In genomic region chr6:138726066-138727060, GRCh38 we compare ENCODE assay signal across 23 cellular contexts. TPM values are rescaled to one million over a fixed set of nuclear protein-coding genes. Genes with fewer than 3 reads are reported as not detected.
A peak's percentile ranks its signal among the peaks of the same experiment; 100 is the strongest.
DNase-seq lines count a peak whose midpoint lies in the region; ATAC-seq, FAIRE-seq and TF ChIP-seq lines count a peak whose summit lies in the region.
"Had no signal": no experiment of that assay in that cellular context is flagged by ENCODE, and none has a peak within 500 bp of the region (broad histone marks: within the 10 kb centered on the region; RNA-seq: fewer than 3 reads in every experiment).

No MANE protein-coding gene starts in this region.

- POLR2A ChIA-PET in K562 (lab: Yijun Ruan, JAX): no interaction called here

- TF ChIP-seq EP300 in K562 (IDR thresholded peaks at IDR 0.05; ENCODE audit: low read length): no peak

- H3K27me3 ChIP-seq in K562 (ENCODE audit: control insufficient read depth in 2 of 2, insufficient read depth in 2 of 2, low read length in 2 of 2): peaks cover 0 to 5% of the 10 kb centered on the region in 2 experiments; a peak in 2 of 5 replicates

- H3K9me1 ChIP-seq in K562 (ENCODE audit: control insufficient read depth, insufficient read depth, low read length): no peaks in the 10 kb centered on the region

- no peaks in the 10 kb centered on the region for H3K36me3 ChIP-seq in K562 (ENCODE audit: control insufficient read depth, insufficient read depth, low read length)

- intact Hi-C loops in K562 (cut with micrococcal nuclease): no loop called here

- peaks cover 6% of the 10 kb centered on the region for H3K27me3 Mint-ChIP-seq in activated T-cell treated with anti-CD3 and anti-CD28 coated beads, Interleukin-2, amount 50 U/mL, for 72 hours (ENCODE audit: low read depth)
- H3K27me3 Mint-ChIP-seq: B cell had no signal

- no TSS peak for BruUV-seq in K562 (replicated peaks; lab: Mats Ljungman, UMichigan)

- H3K4me3 ChIP-seq in K562: no peak overlapping the region
- no peak overlapping the region for H3K4me3 ChIP-seq in fibroblast of villous mesenchyme (ENCODE audit: low read depth, low read length)

- no peak for DNase-seq in activated T-cell treated with anti-CD3 and anti-CD28 coated beads, Interleukin-2, amount 50 U/mL, for 72 hours
- DNase-seq in activated T-cell treated with anti-CD3 and anti-CD28 coated beads, Interleukin-2, amount 50 U/mL, for 48 hours: no peak
- DNase-seq in K562 (ENCODE audit: extremely low read depth in 1 of 4, low spot score in 3 of 4): no peak
- DNase-seq in fibroblast of villous mesenchyme (ENCODE audit: low read depth): peak; percentile 86
- no peak for DNase-seq in AG08395 (ENCODE audit: low spot score)
- no peak for DNase-seq in DMS114 treated with DMSO at 0.1 percent for 48 hours (lab: John Stamatoyannopoulos, UW; ENCODE audit: unreplicated experiment)
- DNase-seq in MV-4-11 (lab: John Stamatoyannopoulos, UW): no peak
- DNase-seq: 8988T; CD4-positive, CD25-positive, alpha-beta regulatory T cell; COR-L47; DMS 273 treated with DMSO at 0.1 percent for 48 hours; GDM1; H9; KBM-7; NCI-H1092 treated with DMSO at 0.1 percent for 48 hours; NCI-H510A; NCI-H774; OCI-M1; RPMI8226; SHP77 treated with DMSO at 0.1 percent for 48 hours; SK-N-SH had no signal

- FAIRE-seq in K562 (lab: Jason Lieb, UNC): peak; percentile 48

- no peak for TF ChIP-seq POLR2A in K562 (conservative IDR thresholded peaks at IDR 0.05)

- no peaks in the 10 kb centered on the region for H3K4me1 Mint-ChIP-seq in activated T-cell treated with anti-CD3 and anti-CD28 coated beads, Interleukin-2, amount 50 U/mL, for 72 hours (ENCODE audit: low read depth)
- H3K4me1 Mint-ChIP-seq: CD4-positive, CD25-positive, alpha-beta regulatory T cell had no signal

- H3K4me2 ChIP-seq in K562 (ENCODE audit: insufficient read depth, low read length): no peak overlapping the region
- H3K4me2 ChIP-seq: SK-N-SH had no signal

- H3K9me3 ChIP-seq in K562 (replicated peaks; ENCODE audit: control insufficient read depth, insufficient read depth, low read depth, low read length): no peaks in the 10 kb centered on the region
- H3K9me3 ChIP-seq: SK-N-SH had no signal

- CTCF ChIA-PET in K562 (lab: Yijun Ruan, JAX; ENCODE audit: low intra/inter-chr PET ratio): no interaction called here

- H3K4me3 Mint-ChIP-seq in activated T-cell treated with anti-CD3 and anti-CD28 coated beads, Interleukin-2, amount 50 U/mL, for 72 hours: no peak overlapping the region
- H3K4me3 Mint-ChIP-seq: B cell; CD4-positive, CD25-positive, alpha-beta regulatory T cell; H9 had no signal

- H3K27ac ChIP-seq in K562 (ENCODE audit: extremely low read depth, low read depth, low read length): no peak overlapping the region

- TF ChIP-seq CTCF in K562 (IDR thresholded peaks at IDR 0.05 in 2 of 3, conservative IDR thresholded peaks at IDR 0.05 in 1 of 3; ENCODE audit: insufficient read depth in 2 of 3, low read depth in 1 of 3, low read length in 3 of 3): no peak
- no peak for TF ChIP-seq CTCF in fibroblast of villous mesenchyme (IDR thresholded peaks at IDR 0.05; ENCODE audit: insufficient read depth, low read depth, low read length)

- no peaks in the 10 kb centered on the region for H3K79me2 ChIP-seq in K562 (ENCODE audit: control insufficient read depth, insufficient read depth, low read length)

- H2AFZ ChIP-seq in K562 (ENCODE audit: low read depth, low read length): no peak overlapping the region

- no peaks in the 10 kb centered on the region for H3K4me1 ChIP-seq in K562 (replicated peaks in 1 of 2; ENCODE audit: control insufficient read depth in 2 of 2, insufficient read depth in 2 of 2, low read length in 2 of 2)

- no peak overlapping the region for H3K9ac ChIP-seq in K562 (ENCODE audit: insufficient read depth in 1 of 2, low read depth in 2 of 2, low read length in 2 of 2)
- H3K9ac ChIP-seq: SK-N-SH had no signal

- 1% methylated on average over 9 of the region's 9 CpGs for WGBS in K562 (ENCODE audit: insufficient coverage, low coverage, missing lambda C conversion rate)

- no peak for TF ChIP-seq RAD21 in K562 (CRISPR knock-in tag; conservative IDR thresholded peaks at IDR 0.05 in 1 of 2, IDR thresholded peaks at IDR 0.05 in 1 of 2)

- ATAC-seq in activated T-cell treated with anti-CD3 and anti-CD28 coated beads, Interleukin-2, amount 50 U/mL, for 72 hours (replicated peaks in 1 of 2): no peak
- ATAC-seq in K562 (no peak), GM19467 (IDR thresholded peaks at IDR 0.05; ENCODE audit: unreplicated experiment) (no peak)

- in situ Hi-C loops in K562 (cut with MboI): no loop called here

- no peaks in the 10 kb centered on the region for H4K20me1 ChIP-seq in K562 (replicated peaks; ENCODE audit: control insufficient read depth, insufficient read depth, low read length)

- no peaks in the 10 kb centered on the region for H3K36me3 Mint-ChIP-seq in activated T-cell treated with anti-CD3 and anti-CD28 coated beads, Interleukin-2, amount 50 U/mL, for 72 hours (ENCODE audit: insufficient read depth in 2 of 2)
- H3K36me3 Mint-ChIP-seq: CD4-positive, CD25-positive, alpha-beta regulatory T cell had no signal

- peak overlapping the region; percentile 7 for H3K27ac Mint-ChIP-seq in activated T-cell treated with anti-CD3 and anti-CD28 coated beads, Interleukin-2, amount 50 U/mL, for 72 hours
- H3K27ac Mint-ChIP-seq: B cell; CD4-positive, CD25-positive, alpha-beta regulatory T cell had no signal

- H3K9me3 Mint-ChIP-seq in activated T-cell treated with anti-CD3 and anti-CD28 coated beads, Interleukin-2, amount 50 U/mL, for 72 hours: peaks cover 2% of the 10 kb centered on the region in 2 donors
- H3K9me3 Mint-ChIP-seq: H9 had no signal

TF ChIP-seq in K562, 482 proteins besides CTCF, POLR2A, EP300 and RAD21:
- TF ChIP-seq SMARCE1 (IDR thresholded peaks at IDR 0.05) (no peak), CEBPB (tag; IDR thresholded peaks at IDR 0.05) (0 out of 2 replicates have a peak, but pooled peaks have one; percentile 8)

RNA-seq across cellular contexts. Expression of gene CCDC28A, which starts 47.2 kb away (rescaled TPM):
- total RNA-seq in activated T-cell treated with anti-CD3 and anti-CD28 coated beads, Interleukin-2, amount 50 U/mL, for 72 hours: 10 to 100 TPM; 41.2 to 41.9 TPM
- 3.2 and 7.0 TPM in 2 replicates for total RNA-seq in K562 (2011; cell fraction: chromatin; rRNA removed; ENCODE audit: low replicate concordance)
- total RNA-seq in K562 (2011; cell fraction: nucleolus; rRNA removed): 2.8 and 3.7 TPM in 2 replicates
- total RNA-seq in K562 (2011; cell fraction: nucleoplasm; rRNA removed): 5.3 and 8.3 TPM in 2 replicates
- total RNA-seq in K562 (2014; rRNA removed): 12.1 and 16.4 TPM in 2 replicates
- total RNA-seq in K562 (2014; rRNA removed; fragmentation: Illumina TruSeq; extraction: Trizol): 19.1 and 24.9 TPM in 2 replicates
- total RNA-seq in K562 (2015; rRNA removed; fragmentation: Illumina TruSeq; extraction: Trizol): 12.6 and 14.5 TPM in 2 replicates
- 14.8 and 16.2 TPM in 2 replicates for total RNA-seq in K562 (2021)
- 28.8 and 35.5 TPM in 2 replicates for polyA plus RNA-seq in K562 (2011; rRNA removed)
- 6.1 and 16.1 TPM in 2 replicates for polyA plus RNA-seq in K562 (2011; cell fraction: cytosol; rRNA removed)
- 4.1 and 9.0 TPM in 2 replicates for polyA plus RNA-seq in K562 (2011; cell fraction: nucleus; rRNA removed)
- polyA plus RNA-seq in K562 (2012): 15.9 and 25.4 TPM in 2 replicates
- 18.0 and 20.8 TPM in 2 replicates for polyA plus RNA-seq in K562 (2014; fragmentation: Illumina TruSeq; extraction: Trizol)
- 10 to 100 TPM; 21.1 to 22.7 TPM for polyA plus RNA-seq in K562 (2014; fragmentation: Nextera tagmentation; extraction: Ambion mirVana)
- 21.3 and 25.5 TPM in 2 replicates for polyA plus RNA-seq in K562 (2014; rRNA removed)
- polyA minus RNA-seq in K562 (2011; rRNA and poly(A)+ RNA removed): 18.6 and 21.2 TPM in 2 replicates
- polyA minus RNA-seq in K562 (2011; cell fraction: cytosol; rRNA and poly(A)+ RNA removed): 4.7 and 5.4 TPM in 2 replicates
- 2.4 and 5.7 TPM in 2 replicates for polyA minus RNA-seq in K562 (2011; cell fraction: nucleus; rRNA and poly(A)+ RNA removed)
- total RNA-seq in fibroblast of villous mesenchyme: 10.3 and 13.4 TPM in 2 replicates
